ENCODE assay signal across 7 cellular contexts in genomic region chr5:123512631-123513461, GRCh38. TPM values are rescaled to one million over a fixed set of nuclear protein-coding genes. Genes with fewer than 3 reads are reported as not detected.
DNase-seq lines count a peak whose midpoint lies in the region; ATAC-seq and TF ChIP-seq lines count a peak whose summit lies in the region.

No MANE protein-coding gene starts in this region.

- H4K20me1 ChIP-seq in fibroblast of lung (ENCODE audit: control insufficient read depth, extremely low read depth, insufficient read depth, low read length): no peaks in the 10 kb centered on the region

- H3K4me1 ChIP-seq in fibroblast of lung (ENCODE audit: control insufficient read depth, extremely low read depth, insufficient read depth, low read length) (peaks cover 4% of the 10 kb centered on the region), suprapubic skin (peaks cover 26% of the 10 kb centered on the region)
- peaks cover 15 to 24% of the 10 kb centered on the region in 2 donors for H3K4me1 ChIP-seq in naive thymus-derived CD4-positive, alpha-beta T cell (ENCODE audit: control insufficient read depth in 2 of 2, insufficient read depth in 2 of 2, low read length in 2 of 2)

- H3K9me3 Mint-ChIP-seq in naive thymus-derived CD4-positive, alpha-beta T cell: peaks cover 0 to 4% (median 0%) of the 10 kb centered on the region in 11 donors

- CTCF ChIA-PET in naive thymus-derived CD4-positive, alpha-beta T cell (lab: Charles Lee): interaction anchor here (1.7 kb wide), 1 partner anchor 90 kb away, joined by 5 read pairs; the partner anchor contains the start of gene CEP120

- peaks cover 0 to 6% (median 0%) of the 10 kb centered on the region in 5 donors for H3K36me3 Mint-ChIP-seq in naive thymus-derived CD4-positive, alpha-beta T cell

- under 1% methylated on average over 32 of the region's 46 CpGs for WGBS in suprapubic skin

- peak overlapping the region; percentile 64 to 95 (median 88) for H3K27ac Mint-ChIP-seq in naive thymus-derived CD4-positive, alpha-beta T cell

- no peaks in the 10 kb centered on the region for H3K27me3 ChIP-seq in fibroblast of lung (ENCODE audit: control insufficient read depth, insufficient read depth, low read length)
- H3K27me3 ChIP-seq in naive thymus-derived CD4-positive, alpha-beta T cell (ENCODE audit: control insufficient read depth in 2 of 2, insufficient read depth in 2 of 2, low read length in 2 of 2): no peaks in the 10 kb centered on the region
- no peaks in the 10 kb centered on the region for H3K27me3 ChIP-seq in suprapubic skin

- no peak for TF ChIP-seq EP300 in suprapubic skin (IDR thresholded peaks at IDR 0.05)

- peak overlapping the region; percentile 69 for H2AFZ ChIP-seq in fibroblast of lung (ENCODE audit: low read length)

- H3K4me1 Mint-ChIP-seq in naive thymus-derived CD4-positive, alpha-beta T cell: peaks cover 29 to 62% (median 50%) of the 10 kb centered on the region in 7 donors

- H3K4me3 Mint-ChIP-seq in naive thymus-derived CD4-positive, alpha-beta T cell: peak overlapping the region; percentile 82 to 100 (median 90)

- no peak for TF ChIP-seq CTCF in fibroblast of lung (conservative IDR thresholded peaks at IDR 0.05 in 1 of 2, IDR thresholded peaks at IDR 0.05 in 1 of 2; ENCODE audit: low read depth in 1 of 2, low read length in 2 of 2)
- TF ChIP-seq CTCF in suprapubic skin (IDR thresholded peaks at IDR 0.05): no peak

- ATAC-seq in GM18505 (IDR thresholded peaks at IDR 0.05; ENCODE audit: unreplicated experiment): peak; percentile 20
- ATAC-seq in HG02642 (IDR thresholded peaks at IDR 0.05; ENCODE audit: poor library complexity, unreplicated experiment): peak; percentile 27
- ATAC-seq in naive thymus-derived CD4-positive, alpha-beta T cell: no peak

- no peak for TF ChIP-seq POLR2A in GM18505 (IDR thresholded peaks at IDR 0.05; ENCODE audit: borderline replicate concordance, extremely low read depth, insufficient read depth, insufficient read length)
- no peak for TF ChIP-seq POLR2A in suprapubic skin (IDR thresholded peaks at IDR 0.05)

- intact Hi-C loops in naive thymus-derived CD4-positive, alpha-beta T cell (cut with micrococcal nuclease): loop anchor here (1.0 to 10.0 kb wide), 12 partner anchors 8 to 1552 kb away; partner anchors contain the start of genes CEP120 (in 2 of the 2), SRFBP1 (in 2 of the 2), SNX2 (in 1 of the 2) and SNX24 (in 1 of the 2)

- H3K27me3 Mint-ChIP-seq in naive thymus-derived CD4-positive, alpha-beta T cell: peaks cover 0 to 7% (median 0%) of the 10 kb centered on the region in 5 donors

- DNase-seq in NCI-H524 treated with DMSO at 0.1 percent for 48 hours (lab: John Stamatoyannopoulos, UW) (peak; percentile 1), activated T-cell treated with anti-CD3 and anti-CD28 coated beads for 4 hours (peak; percentile 4), fibroblast of lung (ENCODE audit: low read depth in 2 of 2) (peak; percentile 31 to 50), suprapubic skin (ENCODE audit: low spot score in 2 of 2) (peak; percentile 78 to 83)
- peak; percentile 12 to 59 (median 24) for DNase-seq in naive thymus-derived CD4-positive, alpha-beta T cell

- H3K9ac ChIP-seq in fibroblast of lung (ENCODE audit: insufficient read depth, low read length): peak overlapping the region; percentile 85

- H3K79me2 ChIP-seq in fibroblast of lung (ENCODE audit: control insufficient read depth, insufficient read depth, low read length): peaks cover 47% of the 10 kb centered on the region

- peak overlapping the region; percentile 75 for H3K27ac ChIP-seq in fibroblast of lung (ENCODE audit: insufficient read depth, low read length)
- peak overlapping the region; percentile 75 for H3K27ac ChIP-seq in naive thymus-derived CD4-positive, alpha-beta T cell (ENCODE audit: low read depth, low read length)
- peak overlapping the region; percentile 97 for H3K27ac ChIP-seq in suprapubic skin

- POLR2A ChIA-PET in naive thymus-derived CD4-positive, alpha-beta T cell (lab: Charles Lee): interaction anchor here (0.6 to 5.3 kb wide), 3 partner anchors 9 to 90 kb away, joined by 3 to 88 read pairs (median 6); partner anchors contain the start of gene CEP120

- H3K4me3 ChIP-seq in fibroblast of lung (replicated peaks in 1 of 4; ENCODE audit: control extremely low read depth in 1 of 4, insufficient read depth in 1 of 4, low read depth in 3 of 4, low read length in 4 of 4) (peak overlapping the region; percentile 63 to 83 (median 76)), suprapubic skin (peak overlapping the region; percentile 97)
- peak overlapping the region; percentile 59 for H3K4me3 ChIP-seq in naive thymus-derived CD4-positive, alpha-beta T cell (ENCODE audit: low read length)

- H3K36me3 ChIP-seq in fibroblast of lung (ENCODE audit: control insufficient read depth, insufficient read depth, low read length) (no peaks in the 10 kb centered on the region), suprapubic skin (no peaks in the 10 kb centered on the region)
- H3K36me3 ChIP-seq in naive thymus-derived CD4-positive, alpha-beta T cell (ENCODE audit: control insufficient read depth in 2 of 3, insufficient read depth in 3 of 3, low read length in 3 of 3): no peaks in the 10 kb centered on the region

- H3K4me2 ChIP-seq in fibroblast of lung (ENCODE audit: extremely low read depth, insufficient read depth, low read length): peak overlapping the region; percentile 95

- no peaks in the 10 kb centered on the region for H3K9me3 ChIP-seq in fibroblast of lung (ENCODE audit: control insufficient read depth, insufficient read depth, low read depth, low read length)
- H3K9me3 ChIP-seq in naive thymus-derived CD4-positive, alpha-beta T cell (ENCODE audit: control insufficient read depth in 2 of 3, low read length in 3 of 3): no peaks in the 10 kb centered on the region
- no peaks in the 10 kb centered on the region for H3K9me3 ChIP-seq in suprapubic skin

RNA-seq across cellular contexts. Expression of gene CSNK1G3, which starts 0.9 kb away (rescaled TPM):
- total RNA-seq in fibroblast of lung: 57.0 and 60.1 TPM in 2 replicates
- 28.4 and 31.9 TPM in 2 replicates for polyA plus RNA-seq in fibroblast of lung
- 17.1 and 19.0 TPM in 2 replicates for polyA plus RNA-seq in fibroblast of lung (2012)
- 3.6 and 4.0 TPM in 2 replicates for polyA minus RNA-seq in fibroblast of lung (ENCODE audit: low replicate concordance)
- 10 to 100 TPM; 33.1 to 83.8 (median 71.0) TPM for total RNA-seq in naive thymus-derived CD4-positive, alpha-beta T cell
- 10 to 100 TPM; 20.0 to 25.6 TPM for polyA plus RNA-seq in naive thymus-derived CD4-positive, alpha-beta T cell
- total RNA-seq in suprapubic skin: 10 to 100 TPM; 23.1 to 45.6 (median 30.5) TPM

Comparison
In these comparisons a context has a peak if more than half of its experiments do, and no peak if none do; other contexts are left out.
1. DNase-seq: peak in every context shown above with its lines; median percentile 80 in suprapubic skin; 40 in fibroblast of lung; 24 in naive thymus-derived CD4-positive, alpha-beta T cell; 4 in activated T-cell treated with anti-CD3 and anti-CD28 coated beads for 4 hours; 1 in NCI-H524 treated with DMSO at 0.1 percent for 48 hours.